Comparison of ENCODE assay signal across 9 cellular contexts in the genomic region with DNA sequence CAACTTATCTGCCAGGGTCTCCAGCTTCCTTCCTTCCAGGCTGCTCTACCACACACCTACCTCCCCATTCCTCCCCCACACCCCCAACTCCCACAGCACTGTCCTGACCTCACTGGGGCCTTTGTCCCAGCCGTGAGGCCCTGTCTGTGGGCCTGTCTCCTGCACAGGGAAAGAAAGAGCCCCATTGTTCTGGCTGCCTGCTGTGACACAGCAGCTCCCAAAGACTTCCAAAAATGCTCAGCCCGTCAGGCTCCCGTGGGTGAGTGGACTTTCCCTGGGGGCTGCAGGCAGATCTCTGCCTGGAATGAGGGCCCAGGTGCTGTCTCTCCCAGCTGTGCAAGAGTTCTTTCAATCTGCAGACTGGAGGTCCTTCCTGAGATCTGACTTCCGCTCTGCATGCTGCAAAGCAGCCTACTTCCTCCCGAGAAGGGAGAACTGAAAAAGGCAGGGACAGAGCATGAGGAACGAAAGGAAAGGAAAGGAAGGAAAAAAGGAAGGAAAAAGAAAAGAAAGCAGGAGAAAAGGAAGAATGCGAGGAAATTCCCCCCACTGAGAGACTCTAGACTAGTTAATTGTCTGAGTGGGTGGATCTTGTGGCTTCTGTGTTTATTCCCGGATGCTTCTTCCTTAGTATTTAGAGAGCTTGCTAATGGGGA. TPM values are rescaled to one million over a fixed set of nuclear protein-coding genes. Genes with fewer than 3 reads are reported as not detected.
DNase-seq lines count a peak whose midpoint lies in the region; ATAC-seq and TF ChIP-seq lines count a peak whose summit lies in the region.
"Had no signal": no experiment of that assay in that cellular context is flagged by ENCODE, and none has a peak within 500 bp of the region (broad histone marks: within the 10 kb centered on the region; RNA-seq: fewer than 3 reads in every experiment).

No MANE protein-coding gene starts in this region.

- peaks cover 47% of the 10 kb centered on the region for H3K79me2 ChIP-seq in MM.1S (ENCODE audit: low read length)

- H2AFZ ChIP-seq in MM.1S (ENCODE audit: low read length): peak overlapping the region; percentile 65
- H2AFZ ChIP-seq in neuron (ENCODE audit: low read depth, low read length): no peak overlapping the region

- H3K36me3 ChIP-seq in MM.1S (replicated peaks; ENCODE audit: insufficient read depth, low read length) (no peaks in the 10 kb centered on the region), neuron (ENCODE audit: insufficient read depth, low read length) (no peaks in the 10 kb centered on the region)

- DNase-seq in CD14-positive monocyte (ENCODE audit: low spot score): no peak
- peak; percentile 43 for DNase-seq in MM.1S
- peak; percentile 52 for DNase-seq in dermis blood vessel endothelial cell
- no peak for DNase-seq in LoVo (ENCODE audit: low spot score)

- no peaks in the 10 kb centered on the region for H3K27me3 ChIP-seq in MM.1S (replicated peaks; ENCODE audit: insufficient read depth, low read length)
- no peaks in the 10 kb centered on the region for H3K27me3 ChIP-seq in neuron (ENCODE audit: insufficient read depth, low read length)

- peaks cover 16% of the 10 kb centered on the region; the same call in 1 of the 2 replicates for H4K20me1 ChIP-seq in MM.1S (ENCODE audit: insufficient read depth, low read length)

- ATAC-seq in GM21576 (IDR thresholded peaks at IDR 0.05; ENCODE audit: unreplicated experiment) (no peak), HG02623 (IDR thresholded peaks at IDR 0.05; ENCODE audit: unreplicated experiment) (no peak), HG02884 (IDR thresholded peaks at IDR 0.05; ENCODE audit: unreplicated experiment) (no peak)

- H3K36me3 Mint-ChIP-seq in CD14-positive monocyte: peaks cover 0 to 1% of the 10 kb centered on the region in 2 donors

- H3K4me3 ChIP-seq in MM.1S (ENCODE audit: low read length) (peak overlapping the region; percentile 87), neuron (ENCODE audit: low read length) (peak overlapping the region; percentile 22)

- peaks cover 29% of the 10 kb centered on the region for H3F3A ChIP-seq in MM.1S (ENCODE audit: insufficient read depth, low read length)

- H3K4me3 Mint-ChIP-seq in CD14-positive monocyte: peak overlapping the region; percentile 32 to 77

- peak overlapping the region; percentile 19 to 86 (median 45) for H3K27ac Mint-ChIP-seq in CD14-positive monocyte

- no peaks in the 10 kb centered on the region for H3K9me3 ChIP-seq in MM.1S (replicated peaks; ENCODE audit: insufficient read depth, low read length)
- no peaks in the 10 kb centered on the region for H3K9me3 ChIP-seq in neuron (ENCODE audit: low read length)

- intact Hi-C loops in CD14-positive monocyte (cut with micrococcal nuclease): loop anchor here in 1 of 2 donors (5.0 kb wide), 1 partner anchor 65 kb away; a partner anchor contains a TSS

- H3K9me2 ChIP-seq in MM.1S (replicated peaks; ENCODE audit: insufficient read depth, low read length): no peaks in the 10 kb centered on the region

- peak overlapping the region; percentile 97 for H3K4me2 ChIP-seq in MM.1S (ENCODE audit: low read depth, low read length)

- peaks cover 0 to 6% (median 3%) of the 10 kb centered on the region in 7 donors for H3K9me3 Mint-ChIP-seq in CD14-positive monocyte

- peaks cover 34 to 53% (median 35%) of the 10 kb centered on the region in 3 donors for H3K27me3 Mint-ChIP-seq in CD14-positive monocyte (ENCODE audit: low read depth in 3 of 3)

- peak overlapping the region; percentile 79 for H3K9ac ChIP-seq in MM.1S (ENCODE audit: low read length)

- H3K4me1 ChIP-seq in MM.1S (ENCODE audit: low read length) (peaks cover 63% of the 10 kb centered on the region), neuron (ENCODE audit: insufficient read depth, low read length) (peaks cover 72% of the 10 kb centered on the region)

- peak overlapping the region; percentile 81 for H3K27ac ChIP-seq in MM.1S (ENCODE audit: low read length)

- H3K4me1 Mint-ChIP-seq in CD14-positive monocyte: peaks cover 75% of the 10 kb centered on the region

- TF ChIP-seq CTCF in CD14-positive monocyte (IDR thresholded peaks at IDR 0.05): no peak
- TF ChIP-seq CTCF in MM.1S (IDR thresholded peaks at IDR 0.05; ENCODE audit: low read length): no peak

RNA-seq across cellular contexts. Expression of a gene that starts 15.1 kb away (rescaled TPM):
- polyA plus RNA-seq in CD14-positive monocyte: not detected
- 65.6 and 78.8 TPM in 2 replicates for total RNA-seq in dermis blood vessel endothelial cell

RNA-seq across cellular contexts. Expression of a gene that starts 20.1 kb away (rescaled TPM):
- polyA plus RNA-seq in CD14-positive monocyte: not detected
- total RNA-seq in dermis blood vessel endothelial cell: not detected in 2 replicates
- total RNA-seq: subcutaneous adipose tissue had no signal

RNA-seq across cellular contexts. Expression of a gene that starts 42.8 kb away (rescaled TPM):
- not detected for polyA plus RNA-seq in CD14-positive monocyte
- not detected in 2 replicates for total RNA-seq in dermis blood vessel endothelial cell

RNA-seq across cellular contexts. Expression of a gene that starts 43.3 kb away (rescaled TPM):
- polyA plus RNA-seq in CD14-positive monocyte: under 1 TPM in 1 of 2 donors, not detected in 1; 0.23 TPM
- total RNA-seq in dermis blood vessel endothelial cell: 0.34 TPM in 1 of 2 replicates, not detected in the other

Comparison
In these comparisons a context has a peak if more than half of its experiments do, and no peak if none do; other contexts are left out.
1. DNase-seq: peak in MM.1S (single experiment) and dermis blood vessel endothelial cell (single experiment); none in CD14-positive monocyte (single experiment) and LoVo (single experiment).